Comparison of ENCODE assay signal across 2 cellular contexts in the genomic region with DNA sequence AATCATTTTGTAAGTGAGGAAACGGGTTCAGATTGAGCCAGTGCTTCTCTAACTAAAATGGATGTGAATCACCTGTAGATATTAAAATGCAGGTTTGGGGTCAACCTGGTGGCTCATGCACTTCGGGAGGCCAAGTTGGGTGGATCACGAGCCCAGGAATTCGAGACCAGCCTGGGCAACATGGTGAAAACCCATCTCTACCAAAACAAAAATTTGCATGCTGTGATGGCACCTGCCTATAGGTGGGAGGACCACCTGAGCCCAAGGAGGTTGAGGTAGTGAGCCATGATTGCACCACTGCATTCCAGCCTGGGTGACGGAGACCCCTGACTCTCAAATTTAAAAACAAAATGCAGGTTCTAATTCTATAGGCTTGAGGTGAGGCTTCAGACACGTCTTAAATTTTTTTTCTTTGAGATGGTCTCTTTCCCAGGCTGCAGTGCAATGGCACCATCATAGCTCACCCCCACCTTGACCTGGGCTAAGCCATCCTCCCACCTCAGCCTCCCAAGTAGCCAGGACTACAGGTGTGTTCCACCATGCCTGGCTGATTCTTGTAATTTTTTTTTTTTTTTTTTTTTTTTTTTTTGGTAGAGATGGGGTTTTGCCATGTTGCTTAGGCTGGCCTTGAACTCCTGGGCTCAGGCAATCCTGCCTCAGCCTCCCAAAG.
TF ChIP-seq lines count a peak whose summit lies in the region.

No MANE protein-coding gene starts in this region.

TF ChIP-seq in A549, 52 proteins besides CTCF, POLR2A, EP300 and RAD21 (continues in another document):
- no peak for TF ChIP-seq NPAS2 (CRISPR knock-in tag; IDR thresholded peaks at IDR 0.05; ENCODE audit: borderline replicate concordance)
- TF ChIP-seq CBX2 (IDR thresholded peaks at IDR 0.05; ENCODE audit: borderline replicate concordance, low read depth): no peak
- TF ChIP-seq, protein P1, sequence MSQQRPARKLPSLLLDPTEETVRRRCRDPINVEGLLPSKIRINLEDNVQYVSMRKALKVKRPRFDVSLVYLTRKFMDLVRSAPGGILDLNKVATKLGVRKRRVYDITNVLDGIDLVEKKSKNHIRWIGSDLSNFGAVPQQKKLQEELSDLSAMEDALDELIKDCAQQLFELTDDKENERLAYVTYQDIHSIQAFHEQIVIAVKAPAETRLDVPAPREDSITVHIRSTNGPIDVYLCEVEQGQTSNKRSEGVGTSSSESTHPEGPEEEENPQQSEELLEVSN (IDR thresholded peaks at IDR 0.05; ENCODE audit: borderline replicate concordance, low read depth): no peak
- TF ChIP-seq ZSCAN20 (CRISPR knock-in tag; IDR thresholded peaks at IDR 0.05): no peak
- TF ChIP-seq HEYL (CRISPR knock-in tag; IDR thresholded peaks at IDR 0.05): no peak
- TF ChIP-seq, protein P2, sequence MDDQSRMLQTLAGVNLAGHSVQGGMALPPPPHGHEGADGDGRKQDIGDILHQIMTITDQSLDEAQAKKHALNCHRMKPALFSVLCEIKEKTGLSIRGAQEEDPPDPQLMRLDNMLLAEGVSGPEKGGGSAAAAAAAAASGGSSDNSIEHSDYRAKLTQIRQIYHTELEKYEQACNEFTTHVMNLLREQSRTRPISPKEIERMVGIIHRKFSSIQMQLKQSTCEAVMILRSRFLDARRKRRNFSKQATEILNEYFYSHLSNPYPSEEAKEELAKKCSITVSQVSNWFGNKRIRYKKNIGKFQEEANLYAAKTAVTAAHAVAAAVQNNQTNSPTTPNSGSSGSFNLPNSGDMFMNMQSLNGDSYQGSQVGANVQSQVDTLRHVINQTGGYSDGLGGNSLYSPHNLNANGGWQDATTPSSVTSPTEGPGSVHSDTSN (IDR thresholded peaks at IDR 0.05): no peak
- TF ChIP-seq RARB (CRISPR knock-in tag; IDR thresholded peaks at IDR 0.05): peak; percentile 75
- TF ChIP-seq BCL3 (IDR thresholded peaks at IDR 0.05): no peak
- TF ChIP-seq SMC3 (IDR thresholded peaks at IDR 0.05): no peak
- no peak for TF ChIP-seq REST (IDR thresholded peaks at IDR 0.05)
- peak; percentile 51 for TF ChIP-seq TFCP2L1 (CRISPR knock-in tag; IDR thresholded peaks at IDR 0.05)
- no peak for TF ChIP-seq FOSL2 (IDR thresholded peaks at IDR 0.05)
- TF ChIP-seq FOSL2 (CRISPR knock-in tag; IDR thresholded peaks at IDR 0.05): 0 out of 2 replicates have a peak, but pooled peaks have one; percentile 15
- TF ChIP-seq EHMT2 (IDR thresholded peaks at IDR 0.05; ENCODE audit: low read depth): no peak
- TF ChIP-seq CBX8 (IDR thresholded peaks at IDR 0.05): no peak
- TF ChIP-seq KDM5A (IDR thresholded peaks at IDR 0.05): no peak
- no peak for TF ChIP-seq ESRRA (IDR thresholded peaks at IDR 0.05; ENCODE audit: borderline replicate concordance, low read length)
- TF ChIP-seq, protein P3, sequence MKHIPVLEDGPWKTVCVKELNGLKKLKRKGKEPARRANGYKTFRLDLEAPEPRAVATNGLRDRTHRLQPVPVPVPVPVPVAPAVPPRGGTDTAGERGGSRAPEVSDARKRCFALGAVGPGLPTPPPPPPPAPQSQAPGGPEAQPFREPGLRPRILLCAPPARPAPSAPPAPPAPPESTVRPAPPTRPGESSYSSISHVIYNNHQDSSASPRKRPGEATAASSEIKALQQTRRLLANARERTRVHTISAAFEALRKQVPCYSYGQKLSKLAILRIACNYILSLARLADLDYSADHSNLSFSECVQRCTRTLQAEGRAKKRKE (CRISPR knock-in tag; IDR thresholded peaks at IDR 0.05; ENCODE audit: low read depth): peak; percentile 7; the same call in 1 of the 2 replicates
- no peak for TF ChIP-seq USF2 (IDR thresholded peaks at IDR 0.05)
- TF ChIP-seq FOXS1 (CRISPR knock-in tag; IDR thresholded peaks at IDR 0.05): no peak
- TF ChIP-seq HOXA7 (CRISPR knock-in tag; IDR thresholded peaks at IDR 0.05): peak; percentile 94
- TF ChIP-seq FOSB (CRISPR knock-in tag; IDR thresholded peaks at IDR 0.05): peak; percentile 96
- TF ChIP-seq CEBPB (IDR thresholded peaks at IDR 0.05): no peak

TF ChIP-seq in H1, 55 proteins besides CTCF, POLR2A, EP300 and RAD21:
- no peak for TF ChIP-seq GABPA (IDR thresholded peaks at IDR 0.05; ENCODE audit: borderline replicate concordance, insufficient read depth, low read length)
- TF ChIP-seq POLR2AphosphoS5 (IDR thresholded peaks at IDR 0.05; ENCODE audit: low read depth, low read length): peak; percentile 66
TF ChIP-seq in H1: peak in this region for 1.
